9 cellular contexts compared by ENCODE assay signal in the genomic region with DNA sequence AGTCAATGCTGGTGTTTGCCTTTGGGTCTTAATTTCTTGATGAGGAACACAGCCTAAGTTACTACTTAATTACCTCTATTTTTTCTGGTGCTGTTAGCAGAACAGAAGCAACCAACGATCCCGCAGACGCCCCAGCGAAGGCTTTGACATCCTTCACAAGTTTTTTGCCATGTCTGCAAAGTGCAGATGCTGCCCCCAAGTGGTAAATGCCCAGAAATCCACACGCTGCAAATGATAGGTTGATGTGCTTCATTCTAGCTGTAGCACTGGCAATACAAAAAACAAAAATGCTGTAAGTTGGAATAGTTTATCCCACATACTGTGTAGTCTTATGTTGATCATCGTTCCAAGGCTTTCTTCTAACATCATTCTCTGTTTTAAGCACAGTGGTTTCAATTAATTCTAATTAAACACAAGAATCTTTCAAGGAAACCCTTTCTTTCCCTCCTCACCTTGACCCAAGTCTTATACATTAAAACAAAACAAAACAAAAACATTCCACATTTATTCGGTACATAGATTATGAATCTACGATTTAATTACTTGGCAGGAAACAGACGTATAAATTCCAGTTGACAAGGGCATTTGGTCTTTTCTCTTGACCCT. TPM values are rescaled to one million over a fixed set of nuclear protein-coding genes. Genes with fewer than 3 reads are reported as not detected.
DNase-seq lines count a peak whose midpoint lies in the region; ATAC-seq and TF ChIP-seq lines count a peak whose summit lies in the region.
"Had no signal": no experiment of that assay in that cellular context is flagged by ENCODE, and none has a peak within 500 bp of the region (broad histone marks: within the 10 kb centered on the region; RNA-seq: fewer than 3 reads in every experiment).

No MANE protein-coding gene starts in this region.

- H3K4me3 ChIP-seq in mucosa of descending colon = no peak overlapping the region
- H3K4me3 ChIP-seq: BLaER1 treated with 17β-estradiol and CSF1 and Interleukin-3, amounts not matched to agents 10 nM and 100 nM had no signal

- H3K9me3 Mint-ChIP-seq in activated CD4-positive, alpha-beta memory T cell treated with anti-CD3 and anti-CD28 coated beads for 36 hours = no peaks in the 10 kb centered on the region

- peaks cover 6% of the 10 kb centered on the region for H3K36me3 Mint-ChIP-seq in activated CD4-positive, alpha-beta memory T cell treated with anti-CD3 and anti-CD28 coated beads for 36 hours

- intact Hi-C loops in activated CD4-positive, alpha-beta memory T cell treated with anti-CD3 and anti-CD28 coated beads for 36 hours (cut with micrococcal nuclease) = loop anchor here (5.0 to 10.0 kb wide), 3 partner anchors 734 to 1901 kb away; no protein-coding TSS in a partner anchor
- intact Hi-C loops in mucosa of descending colon (cut with DNase I, micrococcal nuclease) = no loop called here

- no peak overlapping the region for H3K27ac Mint-ChIP-seq in activated CD4-positive, alpha-beta memory T cell treated with anti-CD3 and anti-CD28 coated beads for 36 hours

- peak; percentile 26 for ATAC-seq in HG03103 (IDR thresholded peaks at IDR 0.05; ENCODE audit: low read depth, unreplicated experiment)
- ATAC-seq in mucosa of descending colon = peak; percentile 49

- POLR2A ChIA-PET in activated CD4-positive, alpha-beta memory T cell treated with anti-CD3 and anti-CD28 coated beads for 36 hours (lab: Charles Lee) = no interaction called here

- DNase-seq in NCI-H2196 (lab: John Stamatoyannopoulos, UW; ENCODE audit: unreplicated experiment) (peak; percentile 23), NCI-H2196 treated with DMSO at 0.1 percent for 48 hours (lab: John Stamatoyannopoulos, UW; ENCODE audit: unreplicated experiment) (no peak), NCI-H510A treated with DMSO at 0.1 percent for 48 hours (lab: John Stamatoyannopoulos, UW) (peak; percentile 22), mucosa of descending colon (peak; percentile 33 to 61 (median 57))
- peak; percentile 65 for DNase-seq in activated CD4-positive, alpha-beta memory T cell treated with anti-CD3 and anti-CD28 coated beads for 36 hours
- DNase-seq in effector CD8-positive, alpha-beta T cell (lab: John Stamatoyannopoulos, UW) = peak; percentile 20
- peak; percentile 24 to 29 for DNase-seq in stimulated activated CD8-positive, alpha-beta memory T cell treated with anti-CD3 and anti-CD28 coated beads, Interleukin-7, amount 100 ng/mL, for 48 hours (ENCODE audit: extremely low read depth in 1 of 2, low read depth in 1 of 2)

- TF ChIP-seq CTCF in mucosa of descending colon (IDR thresholded peaks at IDR 0.05) = peak; percentile 24

- no peaks in the 10 kb centered on the region for H3K27me3 Mint-ChIP-seq in activated CD4-positive, alpha-beta memory T cell treated with anti-CD3 and anti-CD28 coated beads for 36 hours

- CTCF ChIA-PET in activated CD4-positive, alpha-beta memory T cell treated with anti-CD3 and anti-CD28 coated beads for 36 hours (lab: Charles Lee) = interaction anchor here (0.7 kb wide), 2 partner anchors 9 to 11 kb away, joined by 3 to 4 read pairs; no protein-coding TSS in a partner anchor

- H3K9me3 ChIP-seq in mucosa of descending colon = no peaks in the 10 kb centered on the region

- H3K4me1 Mint-ChIP-seq in activated CD4-positive, alpha-beta memory T cell treated with anti-CD3 and anti-CD28 coated beads for 36 hours (ENCODE audit: low read depth) = peaks cover 4% of the 10 kb centered on the region

- no peaks in the 10 kb centered on the region for H3K36me3 ChIP-seq in mucosa of descending colon (ENCODE audit: low read depth)
- H3K36me3 ChIP-seq: BLaER1 treated with 17β-estradiol and CSF1 and Interleukin-3, amounts not matched to agents 10 nM and 100 nM had no signal

- no peaks in the 10 kb centered on the region for H3K4me1 ChIP-seq in mucosa of descending colon (ENCODE audit: low read depth)
- H3K4me1 ChIP-seq: BLaER1 treated with 17β-estradiol and CSF1 and Interleukin-3, amounts not matched to agents 10 nM and 100 nM had no signal

- peak overlapping the region; percentile 87 for H3K4me3 Mint-ChIP-seq in activated CD4-positive, alpha-beta memory T cell treated with anti-CD3 and anti-CD28 coated beads for 36 hours

RNA-seq across cellular contexts. Expression of a gene that starts 1.2 kb away (rescaled TPM):
- total RNA-seq in activated CD4-positive, alpha-beta memory T cell treated with anti-CD3 and anti-CD28 coated beads for 36 hours = 10 to 100 TPM; 10.2 to 11.8 TPM
- total RNA-seq in mucosa of descending colon = 10 to 100 TPM in 2 of 3 donors, 1 to 10 TPM in 1; 9.3 to 28.6 (median 18.0) TPM
